Comparison of ENCODE assay signal across 19 cellular contexts in the genomic region with DNA sequence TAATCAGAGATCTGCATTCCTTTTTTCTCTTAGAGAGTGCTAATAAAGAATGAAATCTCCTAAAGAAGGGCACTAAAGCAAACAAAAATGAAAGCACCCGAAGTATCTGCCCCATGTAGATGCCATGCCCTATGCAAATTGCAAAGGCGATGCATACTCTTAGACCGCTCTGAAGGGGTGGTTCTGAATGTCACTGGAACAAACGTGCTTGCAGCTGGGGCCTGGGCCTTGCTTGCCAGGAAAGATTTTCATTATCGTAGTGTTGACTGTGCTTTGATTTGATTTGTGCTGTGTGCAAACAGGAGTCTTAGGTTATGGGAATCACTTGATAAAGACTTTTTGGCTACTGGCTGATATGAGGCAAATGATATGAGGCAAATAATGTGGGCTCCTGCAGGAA.
"Had no signal": no experiment of that assay in that cellular context is flagged by ENCODE, and none has a peak within 500 bp of the region (broad histone marks: within the 10 kb centered on the region; RNA-seq: fewer than 3 reads in every experiment).

No MANE protein-coding gene starts in this region.

- H3K27ac ChIP-seq: RWPE1, SJSA1, SK-N-MC had no signal

- H3K27me3 ChIP-seq: SJSA1 had no signal

- H3K4me1 ChIP-seq: SJSA1 had no signal

- DNase-seq: KBM-7, MV-4-11, NCI-H1048, NCI-H1105, NCI-H1417, NCI-H1436 treated with DMSO at 0.1 percent for 48 hours, NCI-H1694, NCI-H187 treated with DMSO at 0.1 percent for 48 hours, NCI-H2029 treated with DMSO at 0.1 percent for 48 hours, NCI-H2171 treated with DMSO at 0.1 percent for 48 hours, NCI-H345, NCI-H446 treated with DMSO at 0.1 percent for 48 hours, NCI-H510A treated with DMSO at 0.1 percent for 48 hours, NCI-H748 treated with DMSO at 0.1 percent for 48 hours, SIG-M5 had no signal

- H3K36me3 ChIP-seq: SJSA1 had no signal

- FAIRE-seq: RCC 7860 had no signal

- H3K4me3 ChIP-seq: SJSA1, SK-N-MC had no signal
